Comparison of ENCODE assay signal across 10 cellular contexts in the genomic region with DNA sequence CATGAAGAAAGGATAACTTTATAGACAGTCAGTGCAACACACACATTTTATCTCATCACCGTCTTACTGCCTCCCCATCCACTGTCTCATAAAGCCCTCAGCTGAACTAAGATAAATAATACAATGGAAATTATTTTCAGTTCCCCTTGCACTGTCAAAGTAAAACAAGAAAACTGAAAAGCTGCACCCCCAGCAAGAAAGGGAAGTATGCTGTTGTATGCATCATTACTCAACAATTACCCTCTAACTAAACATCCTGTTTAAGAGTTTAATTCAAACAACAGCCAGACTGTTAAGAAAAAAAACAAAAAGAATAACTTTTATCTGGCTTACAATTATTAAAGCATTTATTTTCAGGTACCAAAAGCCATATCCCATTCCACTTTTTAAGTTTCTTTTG. TPM values are rescaled to one million over a fixed set of nuclear protein-coding genes. Genes with fewer than 3 reads are reported as not detected.
A peak's percentile ranks its signal among the peaks of the same experiment; 100 is the strongest.
DNase-seq lines count a peak whose midpoint lies in the region; ATAC-seq and TF ChIP-seq lines count a peak whose summit lies in the region.
"Had no signal": no experiment of that assay in that cellular context is flagged by ENCODE, and none has a peak within 500 bp of the region (broad histone marks: within the 10 kb centered on the region; RNA-seq: fewer than 3 reads in every experiment).

No MANE protein-coding gene starts in this region.

- peaks cover 17% of the 10 kb centered on the region for H3K4me1 ChIP-seq in lower lobe of right lung
- no peaks in the 10 kb centered on the region for H3K4me1 ChIP-seq in prostate gland (replicated peaks)
- no peaks in the 10 kb centered on the region for H3K4me1 ChIP-seq in testis

- no peak for DNase-seq in HFFc6
- DNase-seq in Kasumi-1 (lab: John Stamatoyannopoulos, UW) = peak; percentile 34 to 46
- no peak for DNase-seq in lower lobe of right lung
- no peak for DNase-seq in prostate gland (ENCODE audit: low spot score)
- DNase-seq in testis = no peak
- no peak for DNase-seq in activated naive CD4-positive, alpha-beta T cell treated with Interleukin-2 at 50 U/mL for 16 hours
- no peak for DNase-seq in NCI-H748 treated with DMSO at 0.1 percent for 48 hours (lab: John Stamatoyannopoulos, UW)
- DNase-seq: heart right ventricle; NK-92 treated with Interleukin-12 subunit alpha and Interleukin-12 subunit beta, amount 100 ng/mL, for 24 hours had no signal

- peaks cover 51% of the 10 kb centered on the region for H3K36me3 ChIP-seq in lower lobe of right lung
- peaks cover 3 to 12% of the 10 kb centered on the region in 2 donors for H3K36me3 ChIP-seq in prostate gland
- H3K36me3 ChIP-seq in testis (ENCODE audit: low read depth, missing control alignments) = no peaks in the 10 kb centered on the region

- H3K27ac ChIP-seq in lower lobe of right lung = peak overlapping the region; percentile 16
- H3K27ac ChIP-seq in prostate gland = no peak overlapping the region
- no peak overlapping the region for H3K27ac ChIP-seq in testis

- 57% methylated on average over 1 of the region's 1 CpG for WGBS in prostate gland
- WGBS in testis, 2 donors = 70 to 72% methylated on average over 1 of the region's 1 CpG

- H3K9me3 Mint-ChIP-seq in HFFc6 = no peaks in the 10 kb centered on the region

- TF ChIP-seq POLR2A in prostate gland (IDR thresholded peaks at IDR 0.05) (no peak), testis (IDR thresholded peaks at IDR 0.05) (no peak)

- TF ChIP-seq CTCF in HFFc6 (IDR thresholded peaks at IDR 0.05) (no peak), lower lobe of right lung (IDR thresholded peaks at IDR 0.05) (no peak), prostate gland (IDR thresholded peaks at IDR 0.05) (no peak), testis (IDR thresholded peaks at IDR 0.05) (no peak)

- peak overlapping the region; percentile 36; the same call in 1 of the 2 replicates for H3K4me3 Mint-ChIP-seq in HFFc6

- H3K27me3 ChIP-seq in lower lobe of right lung (ENCODE audit: low read depth) (no peaks in the 10 kb centered on the region), prostate gland (replicated peaks; ENCODE audit: insufficient read depth) (no peaks in the 10 kb centered on the region), testis (no peaks in the 10 kb centered on the region)
- H3K27me3 ChIP-seq: heart right ventricle had no signal

- peaks cover 30% of the 10 kb centered on the region for H3K4me1 Mint-ChIP-seq in HFFc6 (ENCODE audit: low read depth)

- peak; percentile 89 for ATAC-seq in GM18511 (IDR thresholded peaks at IDR 0.05; ENCODE audit: unreplicated experiment)
- no peak for ATAC-seq in lower lobe of right lung

- H3K9me3 ChIP-seq in lower lobe of right lung (no peaks in the 10 kb centered on the region), prostate gland (no peaks in the 10 kb centered on the region), testis (no peaks in the 10 kb centered on the region)
- H3K9me3 ChIP-seq: heart right ventricle had no signal

- peaks cover under 1% of the 10 kb centered on the region for H3K27me3 Mint-ChIP-seq in HFFc6 (ENCODE audit: insufficient read depth)

- H3K36me3 Mint-ChIP-seq in HFFc6 (ENCODE audit: low read depth) = 0 out of 2 replicates have a peak, but pooled peaks cover 11% of the 10 kb centered on the region

- intact Hi-C loops in lower lobe of right lung (cut with DNase I) = no loop called here
- intact Hi-C loops in prostate gland (cut with DNase I) = no loop called here
- intact Hi-C loops in testis (cut with DNase I; ENCODE audit: low total_unique reads) = no loop called here

- peak overlapping the region; percentile 68 for H3K27ac Mint-ChIP-seq in HFFc6

- no peak overlapping the region for H3K4me3 ChIP-seq in lower lobe of right lung
- no peak overlapping the region for H3K4me3 ChIP-seq in prostate gland
- H3K4me3 ChIP-seq in testis = no peak overlapping the region
- H3K4me3 ChIP-seq: heart right ventricle had no signal

RNA-seq across cellular contexts. Expression of a gene that starts 25.0 kb away (rescaled TPM):
- total RNA-seq in HFFc6 (2021; fragmentation: NEBNext Ultra II Directional; extraction: Animal tissue kit (Norgen Biotek cat#: 25700)) = 10 to 100 TPM; 23.5 to 28.2 (median 26.0) TPM
- total RNA-seq in lower lobe of right lung (62.1 TPM), prostate gland (10 to 100 TPM; 19.3 to 29.1 TPM), testis (10 to 100 TPM; 28.3 to 37.5 TPM)
- 32.8 TPM for polyA plus RNA-seq in testis (ENCODE audit: insufficient read depth, low read depth, low replicate concordance)

RNA-seq across cellular contexts. Expression of a gene that starts 31.9 kb away (rescaled TPM):
- 10 to 100 TPM; 30.9 to 33.7 (median 32.5) TPM for total RNA-seq in HFFc6 (2021; fragmentation: NEBNext Ultra II Directional; extraction: Animal tissue kit (Norgen Biotek cat#: 25700))
- 39.4 TPM for total RNA-seq in lower lobe of right lung
- total RNA-seq in prostate gland = 10 to 100 TPM; 42.8 to 50.0 TPM
- 10 to 100 TPM; 39.1 to 50.0 TPM for total RNA-seq in testis
- 32.8 TPM for polyA plus RNA-seq in testis (ENCODE audit: insufficient read depth, low read depth, low replicate concordance)

Comparison
In these comparisons a context has a peak if more than half of its experiments do, and no peak if none do; other contexts are left out.
1. DNase-seq: peak in Kasumi-1 (2 of 2); none in HFFc6 (single experiment), lower lobe of right lung (single experiment), prostate gland (single experiment), testis (single experiment), activated naive CD4-positive, alpha-beta T cell treated with Interleukin-2 at 50 U/mL for 16 hours (single experiment) and NCI-H748 treated with DMSO at 0.1 percent for 48 hours (single experiment).